Comparison of ENCODE assay signal across 1 cellular context in the genomic region with DNA sequence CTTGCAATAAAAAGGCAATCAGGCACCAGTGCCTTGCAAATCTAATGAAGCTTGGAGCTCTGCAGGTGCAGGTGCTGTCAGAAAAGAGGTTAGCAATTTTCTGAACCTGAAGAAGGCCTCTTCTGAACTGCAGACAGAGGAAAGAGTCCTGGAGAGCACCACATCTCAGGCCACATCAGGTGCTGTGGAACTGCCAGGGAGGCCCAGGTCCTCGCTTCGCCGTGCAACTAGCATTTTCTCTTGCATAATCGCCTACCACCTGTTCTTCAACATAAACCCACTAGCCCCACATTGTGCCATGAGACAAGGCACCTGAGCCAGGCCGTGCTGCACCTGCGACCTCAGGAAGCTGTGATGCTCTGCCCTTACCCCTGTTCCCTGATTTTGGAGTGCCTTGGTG.
TF ChIP-seq lines count a peak whose summit lies in the region.

No MANE protein-coding gene starts in this region.

TF ChIP-seq in IMR-90, 13 proteins besides CTCF, POLR2A, EP300 and RAD21:
- TF ChIP-seq FOS (IDR thresholded peaks at IDR 0.05; ENCODE audit: low read depth, low read length), result no peak
- no peak for TF ChIP-seq RCOR1 (IDR thresholded peaks at IDR 0.05; ENCODE audit: insufficient replicate concordance, low read length)
- no peak for TF ChIP-seq MXI1 (IDR thresholded peaks at IDR 0.05; ENCODE audit: borderline replicate concordance, low read depth, low read length)
- no peak for TF ChIP-seq SMC3 (IDR thresholded peaks at IDR 0.05; ENCODE audit: low read depth, low read length)
- TF ChIP-seq NFE2L2 (IDR thresholded peaks at IDR 0.05; ENCODE audit: low read depth, low read length), result no peak
